In the genomic region with DNA sequence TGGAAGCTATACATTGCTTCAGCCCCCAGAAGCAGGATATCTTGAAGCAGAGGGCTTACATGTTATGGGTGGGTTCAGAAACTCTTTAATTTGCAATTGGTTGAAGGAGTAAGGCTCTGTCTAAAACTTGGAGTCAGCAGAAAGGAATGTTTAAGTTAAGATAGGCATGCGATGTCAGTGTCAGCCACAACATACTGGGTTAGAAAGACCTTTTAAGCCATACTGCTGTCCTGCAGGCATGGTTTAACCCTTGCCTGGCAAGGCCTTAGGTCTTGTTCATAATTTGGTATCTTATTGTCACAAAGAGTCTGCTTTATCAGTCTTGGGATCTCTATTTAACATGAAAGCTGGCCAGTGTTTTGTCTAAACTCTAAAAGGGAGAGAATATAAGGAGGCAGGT, we compare ENCODE assay signal across 16 cellular contexts.
DNase-seq lines count a peak whose midpoint lies in the region; TF ChIP-seq lines count a peak whose summit lies in the region.
"Had no signal": no experiment of that assay in that cellular context is flagged by ENCODE, and none has a peak within 500 bp of the region (broad histone marks: within the 10 kb centered on the region; RNA-seq: fewer than 3 reads in every experiment).

No MANE protein-coding gene starts in this region.

- no peaks in the 10 kb centered on the region for H3K79me2 ChIP-seq in mammary epithelial cell (ENCODE audit: insufficient read depth, low read length)

- H3K9ac ChIP-seq in NT2/D1 (ENCODE audit: insufficient read length, low read depth), result no peak overlapping the region
- H3K9ac ChIP-seq in mammary epithelial cell (ENCODE audit: insufficient read depth, low read length), result no peak overlapping the region

- H4K20me1 ChIP-seq in mammary epithelial cell (ENCODE audit: insufficient read depth, low read length), result no peaks in the 10 kb centered on the region

- TF ChIP-seq CTCF in fibroblast of villous mesenchyme (IDR thresholded peaks at IDR 0.05; ENCODE audit: insufficient read depth, low read depth, low read length), result no peak
- TF ChIP-seq CTCF in mesothelial cell of epicardium (IDR thresholded peaks at IDR 0.05; ENCODE audit: unreplicated experiment), result no peak
- no peak for TF ChIP-seq CTCF in mammary epithelial cell (conservative IDR thresholded peaks at IDR 0.05 in 1 of 2, IDR thresholded peaks at IDR 0.05 in 1 of 2; ENCODE audit: extremely low read depth in 1 of 2, insufficient read depth in 1 of 2, low read depth in 1 of 2, low read length in 2 of 2)

- no peak overlapping the region for H3K27ac ChIP-seq in mammary epithelial cell (ENCODE audit: insufficient read depth, low read depth, low read length)
- H3K27ac ChIP-seq: RWPE1, SJCRH30 had no signal

- peaks cover 5% of the 10 kb centered on the region; the same call in 1 of the 2 replicates for H3K9me3 ChIP-seq in NT2/D1 (ENCODE audit: insufficient read depth, low read length)
- no peaks in the 10 kb centered on the region for H3K9me3 ChIP-seq in mammary epithelial cell (replicated peaks; ENCODE audit: insufficient read depth, low read length)
- H3K9me3 ChIP-seq: SJCRH30 had no signal

- no peak overlapping the region for H3K4me2 ChIP-seq in mammary epithelial cell (ENCODE audit: insufficient read depth, low read depth, low read length)

- dilution Hi-C loops in mammary epithelial cell (cut with HindIII; ENCODE audit: low sequenced_read_pairs), result no loop called here

- peak overlapping the region; percentile 94 for H3K27ac Mint-ChIP-seq in mesothelial cell of epicardium

- 67% methylated on average over 1 of the region's 1 CpG for WGBS in mammary epithelial cell (ENCODE audit: low coverage, missing lambda C conversion rate)

- peaks cover 31% of the 10 kb centered on the region for H3K4me1 Mint-ChIP-seq in mesothelial cell of epicardium

- H3K36me3 ChIP-seq in NT2/D1 (ENCODE audit: insufficient read depth, insufficient read length, low read length), result no peaks in the 10 kb centered on the region
- no peaks in the 10 kb centered on the region for H3K36me3 ChIP-seq in mammary epithelial cell (ENCODE audit: insufficient read depth, low read length)
- H3K36me3 ChIP-seq: SJCRH30 had no signal

- peak; percentile 64 for DNase-seq in ELF-1 (ENCODE audit: low read depth, low spot score)
- DNase-seq in NT2/D1 (ENCODE audit: low read depth, low spot score), result peak; percentile 15
- DNase-seq in fibroblast of villous mesenchyme (ENCODE audit: low read depth), result peak; percentile 10
- no peak for DNase-seq in mesothelial cell of epicardium (ENCODE audit: low spot score in 2 of 2, unreplicated experiment in 2 of 2)
- no peak for DNase-seq in NCI-H82 treated with DMSO at 0.1 percent for 48 hours (lab: John Stamatoyannopoulos, UW; ENCODE audit: unreplicated experiment)
- no peak for DNase-seq in mammary epithelial cell
- no peak for DNase-seq in hippocampal formation (lab: John Stamatoyannopoulos, UW)
- DNase-seq: C1 segment of cervical spinal cord, NCI-H1417 treated with DMSO at 0.1 percent for 48 hours, NCI-H1930, NCI-H446, NCI-H69, PC-3, SJCRH30 had no signal

- no peak overlapping the region for H3K4me3 ChIP-seq in NT2/D1 (ENCODE audit: insufficient read length, low read depth)
- H3K4me3 ChIP-seq in fibroblast of villous mesenchyme (ENCODE audit: low read depth, low read length), result no peak overlapping the region
- H3K4me3 ChIP-seq in mammary epithelial cell (replicated peaks in 1 of 3; ENCODE audit: insufficient read depth in 1 of 3, low read depth in 2 of 3, low read length in 3 of 3), result no peak overlapping the region
- H3K4me3 ChIP-seq: K562, SJCRH30 had no signal

- no peaks in the 10 kb centered on the region for H3K4me1 ChIP-seq in NT2/D1 (ENCODE audit: insufficient read depth, insufficient read length)
- H3K4me1 ChIP-seq in mammary epithelial cell (ENCODE audit: insufficient read depth, low read length), result no peaks in the 10 kb centered on the region
- H3K4me1 ChIP-seq: SJCRH30 had no signal

- peaks cover 7% of the 10 kb centered on the region for H3K9me3 Mint-ChIP-seq in mesothelial cell of epicardium

- H2AFZ ChIP-seq in mammary epithelial cell (ENCODE audit: low read depth, low read length), result no peak overlapping the region

- in situ Hi-C loops in mammary epithelial cell (cut with MboI; ENCODE audit: low sequenced_read_pairs in 2 of 2), result no loop called here

- no peaks in the 10 kb centered on the region for H3K36me3 Mint-ChIP-seq in mesothelial cell of epicardium

- no peaks in the 10 kb centered on the region for H3K27me3 Mint-ChIP-seq in mesothelial cell of epicardium (ENCODE audit: low read depth)

- CTCF ChIA-PET in mammary epithelial cell (lab: Charles Lee; ENCODE audit: low non-redundant PET), result no interaction called here

- H3K4me3 Mint-ChIP-seq in mesothelial cell of epicardium, result no peak overlapping the region

- intact Hi-C loops in mammary epithelial cell (cut with micrococcal nuclease), result no loop called here

- no TSS peak for BruUV-seq in mammary epithelial cell (replicated peaks; lab: Mats Ljungman, UMichigan)

- H3K27me3 ChIP-seq in NT2/D1 (ENCODE audit: insufficient read depth, insufficient read length), result no peaks in the 10 kb centered on the region
- H3K27me3 ChIP-seq in mammary epithelial cell (ENCODE audit: insufficient read depth, low read length), result no peaks in the 10 kb centered on the region
- H3K27me3 ChIP-seq: SJCRH30 had no signal

Comparison
In these comparisons a context has a peak if more than half of its experiments do, and no peak if none do; other contexts are left out.
1. DNase-seq: peak in ELF-1 (single experiment), NT2/D1 (single experiment) and fibroblast of villous mesenchyme (single experiment); none in mesothelial cell of epicardium (0 of 2), NCI-H82 treated with DMSO at 0.1 percent for 48 hours (single experiment), mammary epithelial cell (single experiment) and hippocampal formation (0 of 2).